In genomic region chr2:232869138-232870001, GRCh38 we compare ENCODE assay signal across 1 cellular context.
A peak's percentile ranks its signal among the peaks of the same experiment; 100 is the strongest.
TF ChIP-seq lines count a peak whose summit lies in the region.

No MANE protein-coding gene starts in this region.

TF ChIP-seq in HepG2, 621 proteins besides CTCF, POLR2A, EP300 and RAD21 (continued from another document and continues in another):
- no peak for TF ChIP-seq ZGPAT (CRISPR knock-in tag; IDR thresholded peaks at IDR 0.05)
- no peak for TF ChIP-seq ZNF17 (CRISPR knock-in tag; IDR thresholded peaks at IDR 0.05)
- no peak for TF ChIP-seq ARID3A (IDR thresholded peaks at IDR 0.05; ENCODE audit: low read depth, low read length)
- no peak for TF ChIP-seq TCF12 (IDR thresholded peaks at IDR 0.05)
- no peak for TF ChIP-seq TCF12 (CRISPR knock-in tag; IDR thresholded peaks at IDR 0.05)
- TF ChIP-seq SP2 (CRISPR knock-in tag; IDR thresholded peaks at IDR 0.05), result no peak
- TF ChIP-seq ZNF660 (CRISPR knock-in tag; IDR thresholded peaks at IDR 0.05; ENCODE audit: borderline replicate concordance, low read depth), result no peak
- TF ChIP-seq RFXANK (CRISPR knock-in tag; IDR thresholded peaks at IDR 0.05), result no peak
- TF ChIP-seq NKX3-1 (CRISPR knock-in tag; IDR thresholded peaks at IDR 0.05), result no peak
- peak; percentile 22; the same call in 1 of the 2 replicates for TF ChIP-seq PHF8 (CRISPR knock-in tag; IDR thresholded peaks at IDR 0.05)
- no peak; the same call in 1 of the 2 replicates for TF ChIP-seq ZNF567 (CRISPR knock-in tag; IDR thresholded peaks at IDR 0.05; ENCODE audit: borderline replicate concordance)
- no peak for TF ChIP-seq PAF1 (CRISPR knock-in tag; IDR thresholded peaks at IDR 0.05)
- no peak for TF ChIP-seq HNRNPL (IDR thresholded peaks at IDR 0.05; ENCODE audit: low read depth, low read length)
- TF ChIP-seq ZNF781 (CRISPR knock-in tag; IDR thresholded peaks at IDR 0.05; ENCODE audit: borderline replicate concordance, not compliant biosample characterization), result no peak
- no peak for TF ChIP-seq SRSF1 (optimal IDR thresholded peaks at IDR 0.05; ENCODE audit: low read depth, low read length)
- no peak for TF ChIP-seq ZBTB14 (CRISPR knock-in tag; IDR thresholded peaks at IDR 0.05)
- no peak for TF ChIP-seq ZNF780A (CRISPR knock-in tag; IDR thresholded peaks at IDR 0.05)
- TF ChIP-seq KDM3A (CRISPR knock-in tag; IDR thresholded peaks at IDR 0.05; ENCODE audit: low read depth), result no peak
- no peak for TF ChIP-seq ZNF691 (CRISPR knock-in tag; IDR thresholded peaks at IDR 0.05; ENCODE audit: borderline replicate concordance, low read depth)
- TF ChIP-seq HCFC1 (IDR thresholded peaks at IDR 0.05; ENCODE audit: low read depth, low read length), result no peak
- no peak for TF ChIP-seq FOXA1 (IDR thresholded peaks at IDR 0.05)
- TF ChIP-seq FOXA1 (CRISPR knock-in tag; IDR thresholded peaks at IDR 0.05), result no peak
- peak; percentile 9; the same call in 1 of the 2 replicates for TF ChIP-seq TBX2 (CRISPR knock-in tag; IDR thresholded peaks at IDR 0.05; ENCODE audit: borderline replicate concordance)
- TF ChIP-seq CEBPB (IDR thresholded peaks at IDR 0.05; ENCODE audit: borderline replicate concordance, low read depth, low read length), result no peak
- TF ChIP-seq KLF13 (CRISPR knock-in tag; IDR thresholded peaks at IDR 0.05), result no peak
- TF ChIP-seq ZNF7 (CRISPR knock-in tag; IDR thresholded peaks at IDR 0.05), result no peak
- no peak for TF ChIP-seq ZNF639 (CRISPR knock-in tag; conservative IDR thresholded peaks at IDR 0.05)
- TF ChIP-seq ZNF615 (CRISPR knock-in tag; IDR thresholded peaks at IDR 0.05; ENCODE audit: borderline replicate concordance), result no peak
- TF ChIP-seq ZNF143 (CRISPR knock-in tag; IDR thresholded peaks at IDR 0.05), result no peak
- no peak for TF ChIP-seq KLF6 (CRISPR knock-in tag; IDR thresholded peaks at IDR 0.05)
- TF ChIP-seq NCOA1 (CRISPR knock-in tag; IDR thresholded peaks at IDR 0.05), result no peak
- TF ChIP-seq CCDC6 (CRISPR knock-in tag; IDR thresholded peaks at IDR 0.05), result 0 out of 2 replicates have a peak, but pooled peaks have one; percentile 38
- TF ChIP-seq FOXO1 (CRISPR knock-in tag; IDR thresholded peaks at IDR 0.05), result 0 out of 2 replicates have a peak, but pooled peaks have one; percentile 4
- no peak for TF ChIP-seq ZNF281 (CRISPR knock-in tag; IDR thresholded peaks at IDR 0.05; ENCODE audit: borderline replicate concordance)
- TF ChIP-seq PAXIP1 (CRISPR knock-in tag; conservative IDR thresholded peaks at IDR 0.05), result no peak; the same call in 1 of the 2 replicates
- TF ChIP-seq ZNF383 (CRISPR knock-in tag; IDR thresholded peaks at IDR 0.05; ENCODE audit: borderline replicate concordance), result no peak
- peak; percentile 40 for TF ChIP-seq U2AF1 (optimal IDR thresholded peaks at IDR 0.05; ENCODE audit: low read depth, low read length)
- no peak for TF ChIP-seq ZNF800 (CRISPR knock-in tag; IDR thresholded peaks at IDR 0.05)
- no peak for TF ChIP-seq ZNF234 (CRISPR knock-in tag; conservative IDR thresholded peaks at IDR 0.05)
- no peak for TF ChIP-seq ZNF224 (CRISPR knock-in tag; IDR thresholded peaks at IDR 0.05)
- TF ChIP-seq ZMAT5 (CRISPR knock-in tag; IDR thresholded peaks at IDR 0.05; ENCODE audit: borderline replicate concordance, low read depth), result no peak
- TF ChIP-seq LRRFIP1 (CRISPR knock-in tag; conservative IDR thresholded peaks at IDR 0.05), result no peak
- TF ChIP-seq DR1 (CRISPR knock-in tag; IDR thresholded peaks at IDR 0.05), result no peak
- TF ChIP-seq TCF7L2 (IDR thresholded peaks at IDR 0.05; ENCODE audit: low read depth, low read length), result no peak
- TF ChIP-seq ELF1 (CRISPR knock-in tag; IDR thresholded peaks at IDR 0.05), result no peak
- no peak for TF ChIP-seq E2F5 (CRISPR knock-in tag; conservative IDR thresholded peaks at IDR 0.05)
- TF ChIP-seq ZNF746 (CRISPR knock-in tag; IDR thresholded peaks at IDR 0.05), result 0 out of 2 replicates have a peak, but pooled peaks have one; percentile 20
